9 cellular contexts compared by ENCODE assay signal in the genomic region with DNA sequence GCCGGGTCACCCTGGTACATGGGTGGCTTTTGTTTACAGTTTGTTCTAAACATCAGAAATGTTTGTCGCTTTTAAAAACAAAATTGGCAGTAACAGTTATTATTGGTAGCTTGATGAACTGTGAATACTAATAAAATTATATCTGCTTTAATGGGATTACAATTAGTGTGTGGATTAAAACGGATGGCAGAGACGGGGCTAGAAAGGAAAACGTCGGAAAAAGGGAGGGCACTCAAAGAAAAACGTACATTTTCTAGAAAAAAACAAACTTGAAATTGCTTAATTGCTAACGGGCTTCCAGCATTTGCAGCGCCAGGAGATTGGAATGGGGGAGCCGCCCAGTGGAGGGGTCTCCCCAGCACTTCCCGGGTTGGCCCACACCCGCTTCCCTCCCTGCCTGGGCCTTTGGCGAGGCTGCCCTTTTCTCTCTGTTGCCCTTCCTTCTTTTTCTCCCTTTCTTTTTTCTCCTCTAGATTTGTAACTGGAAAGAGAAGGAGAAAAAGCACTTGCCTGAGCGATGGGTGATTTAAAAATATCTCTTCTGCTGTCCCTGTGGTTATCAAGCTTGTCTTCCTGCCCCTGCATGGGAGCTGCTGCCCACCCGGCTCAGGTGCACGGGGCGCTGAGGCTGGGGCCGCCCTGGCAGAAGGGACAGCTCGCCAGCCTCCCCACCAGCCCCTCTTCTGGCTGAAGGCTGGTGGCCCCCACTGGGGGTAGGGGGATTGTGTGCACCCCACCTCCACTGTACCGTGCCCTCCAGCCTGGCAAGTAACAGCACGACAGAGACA. TPM values are rescaled to one million over a fixed set of nuclear protein-coding genes. Genes with fewer than 3 reads are reported as not detected.
DNase-seq lines count a peak whose midpoint lies in the region; ATAC-seq and TF ChIP-seq lines count a peak whose summit lies in the region.
"Had no signal": no experiment of that assay in that cellular context is flagged by ENCODE, and none has a peak within 500 bp of the region (broad histone marks: within the 10 kb centered on the region; RNA-seq: fewer than 3 reads in every experiment).

No MANE protein-coding gene starts in this region.

- H3K79me2 ChIP-seq in GM23338 (replicated peaks; ENCODE audit: insufficient read depth) (no peaks in the 10 kb centered on the region), hepatocyte (peaks cover 93% of the 10 kb centered on the region)

- no peaks in the 10 kb centered on the region for H3K9me3 ChIP-seq in hepatocyte (ENCODE audit: low read depth)

- H3K36me3 Mint-ChIP-seq in GM23338 (ENCODE audit: low read depth), result peaks cover 2% of the 10 kb centered on the region; the same call in 1 of the 3 replicates

- H3K4me1 Mint-ChIP-seq in GM23338, result peaks cover 48% of the 10 kb centered on the region

- H3K27ac Mint-ChIP-seq in GM23338, result no peak overlapping the region
- H3K27ac Mint-ChIP-seq: activated naive CD8-positive, alpha-beta T cell treated with anti-CD3 and anti-CD28 coated beads, Interleukin-2, amount 10 ng/mL, durations not matched to agents 7 days and 5 days had no signal

- H3K4me3 ChIP-seq in GM23338, result peak overlapping the region; percentile 58
- H3K4me3 ChIP-seq in hepatocyte, result peak overlapping the region; percentile 74
- H3K4me3 ChIP-seq in skeletal muscle cell (ENCODE audit: low read depth, low read length), result peak overlapping the region; percentile 46

- TF ChIP-seq CTCF in GM23338 (conservative IDR thresholded peaks at IDR 0.05; ENCODE audit: low read depth in 2 of 2) (no peak), hepatocyte (IDR thresholded peaks at IDR 0.05; ENCODE audit: poor library complexity) (no peak)

- H3K9me2 ChIP-seq in GM23338 (ENCODE audit: insufficient read depth), result no peaks in the 10 kb centered on the region
- H3K9me2 ChIP-seq in hepatocyte (replicated peaks; ENCODE audit: insufficient read depth), result no peaks in the 10 kb centered on the region

- ATAC-seq in GM23338 (no peak), GM21390 (IDR thresholded peaks at IDR 0.05; ENCODE audit: unreplicated experiment) (no peak), GM21619 (IDR thresholded peaks at IDR 0.05; ENCODE audit: unreplicated experiment) (no peak)

- peak overlapping the region; percentile 84 for H3K4me2 ChIP-seq in GM23338
- peak overlapping the region; percentile 95 for H3K4me2 ChIP-seq in hepatocyte

- H3K9me3 Mint-ChIP-seq in GM23338, result peaks cover 3% of the 10 kb centered on the region; the same call in 1 of the 3 replicates
- H3K9me3 Mint-ChIP-seq: activated naive CD8-positive, alpha-beta T cell treated with anti-CD3 and anti-CD28 coated beads, Interleukin-2, amount 10 ng/mL, durations not matched to agents 7 days and 5 days had no signal

- H3K4me3 Mint-ChIP-seq in GM23338, result peak overlapping the region; percentile 69

- H3K27me3 ChIP-seq in GM23338 (ENCODE audit: insufficient read depth) (peaks cover 83% of the 10 kb centered on the region), hepatocyte (no peaks in the 10 kb centered on the region)

- H3K27ac ChIP-seq in GM23338 (ENCODE audit: low read depth) (no peak overlapping the region), adipose tissue (ENCODE audit: low read depth, low read length) (peak overlapping the region; percentile 69), hepatocyte (peak overlapping the region; percentile 93)

- peaks cover 8% of the 10 kb centered on the region for H3F3A ChIP-seq in GM23338 (replicated peaks; ENCODE audit: low read depth)

- H3K27me3 Mint-ChIP-seq in GM23338 (ENCODE audit: insufficient read depth, low read depth, poor library complexity), result peaks cover 70% of the 10 kb centered on the region

- DNase-seq in GM23338 (ENCODE audit: low spot score) (peak; percentile 52), hepatocyte (ENCODE audit: low spot score) (no peak), skeletal muscle cell (ENCODE audit: low read depth) (no peak), NCI-H69 (lab: John Stamatoyannopoulos, UW) (no peak), NCI-H226 (no peak)
- DNase-seq: activated naive CD8-positive, alpha-beta T cell treated with anti-CD3 and anti-CD28 coated beads, Interleukin-2, amount 10 ng/mL, durations not matched to agents 7 days and 5 days had no signal

- peak overlapping the region; percentile 93 for H2AFZ ChIP-seq in GM23338
- H2AFZ ChIP-seq in hepatocyte, result peak overlapping the region; percentile 54

- 30 to 76% (median 31%) methylated on average over 21 of the region's 21 CpGs for WGBS in adipose tissue, 3 donors
- WGBS in hepatocyte (ENCODE audit: low lambda C conversion rate, missing lambda C conversion rate), result 49% methylated on average over 21 of the region's 21 CpGs

- H3K4me1 ChIP-seq in GM23338 (ENCODE audit: insufficient read depth) (peaks cover 35% of the 10 kb centered on the region), hepatocyte (ENCODE audit: insufficient read depth) (peaks cover 61% of the 10 kb centered on the region)

- H3K36me3 ChIP-seq in GM23338 (ENCODE audit: insufficient read depth) (no peaks in the 10 kb centered on the region), hepatocyte (replicated peaks; ENCODE audit: insufficient read depth, low read depth) (no peaks in the 10 kb centered on the region)

- H4K20me1 ChIP-seq in GM23338 (replicated peaks; ENCODE audit: insufficient read depth) (no peaks in the 10 kb centered on the region), hepatocyte (ENCODE audit: insufficient read depth, poor library complexity, severe bottlenecking) (no peaks in the 10 kb centered on the region)

TF ChIP-seq in GM23338, 12 proteins besides CTCF, POLR2A, EP300 and RAD21:
- TF ChIP-seq POLR2AphosphoS5 (IDR thresholded peaks at IDR 0.05; ENCODE audit: low read depth) (no peak), EZH2 (IDR thresholded peaks at IDR 0.05; ENCODE audit: low read depth, unreplicated experiment) (peak; percentile 79), NANOG (IDR thresholded peaks at IDR 0.05; ENCODE audit: borderline replicate concordance) (no peak)
TF ChIP-seq in GM23338: peak in this region for 1.

RNA-seq across cellular contexts. Expression of gene BAHCC1, which starts 5.9 kb away (rescaled TPM):
- 1.1 and 1.8 TPM in 2 replicates for total RNA-seq in GM23338 (2014; rRNA removed; shearing (Covaris generic))
- 0.17 and 0.24 TPM in 2 replicates for polyA plus RNA-seq in GM23338 (2016; fragmentation: Nextera tagmentation; extraction: Ambion mirVana)
- 10 to 100 TPM in 2 of 3 donors, 1 to 10 TPM in 1; 5.6 to 14.4 (median 12.9) TPM for polyA plus RNA-seq in adipose tissue
- 6.6 and 8.6 TPM in 2 replicates for total RNA-seq in hepatocyte
- polyA plus RNA-seq in hepatocyte, result 6.4 and 7.9 TPM in 2 replicates
